Comparison of ENCODE assay signal across 1 cellular context in genomic region chr5:177312649-177313181, GRCh38.
TF ChIP-seq lines count a peak whose summit lies in the region.

No MANE protein-coding gene starts in this region.

TF ChIP-seq in neural cell, 6 proteins besides CTCF, POLR2A, EP300 and RAD21 (continued from another document):
- no peak for TF ChIP-seq SMC3 (conservative IDR thresholded peaks at IDR 0.05; ENCODE audit: poor library complexity)
TF ChIP-seq in neural cell: peak in this region for 0.
